Comparison of ENCODE assay signal across 30 cellular contexts in the genomic region with DNA sequence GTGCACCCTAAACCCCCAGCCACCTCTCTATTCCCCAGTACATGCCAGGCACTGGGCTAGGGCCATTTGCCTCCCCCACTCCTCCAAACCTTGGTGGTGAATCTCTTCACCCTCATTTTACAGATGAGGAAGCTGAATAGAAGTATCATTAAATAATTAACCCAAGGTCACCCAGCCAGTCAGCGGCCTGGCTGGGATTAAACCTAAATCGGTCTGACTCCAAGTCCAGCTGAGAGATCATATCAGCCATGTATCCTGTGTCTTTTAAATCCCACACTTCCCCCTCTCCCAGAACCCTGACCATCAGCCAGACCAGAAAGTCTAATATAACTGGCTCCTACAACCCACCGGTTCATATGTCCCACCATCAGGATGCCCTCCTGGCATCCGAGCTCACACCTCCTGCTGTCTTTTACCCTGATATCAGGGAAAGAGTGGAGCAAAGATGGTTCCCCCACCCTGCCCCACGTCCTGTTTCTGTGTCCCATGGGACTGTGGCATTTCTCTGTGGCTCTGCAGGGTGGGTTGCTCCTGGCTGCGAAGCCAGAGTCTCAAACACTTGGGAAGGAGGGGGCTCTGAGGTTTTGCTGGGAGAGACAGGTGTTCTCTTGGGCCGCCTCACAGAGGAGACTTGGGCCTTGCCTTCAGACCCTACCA.
DNase-seq lines count a peak whose midpoint lies in the region; ATAC-seq and TF ChIP-seq lines count a peak whose summit lies in the region.
"Had no signal": no experiment of that assay in that cellular context is flagged by ENCODE, and none has a peak within 500 bp of the region (broad histone marks: within the 10 kb centered on the region; RNA-seq: fewer than 3 reads in every experiment).

No MANE protein-coding gene starts in this region.

- H3K9ac ChIP-seq in liver (ENCODE audit: low read depth in 1 of 2, low read length in 2 of 2), result no peak overlapping the region
- H3K9ac ChIP-seq: GM23248 had no signal

- CTCF ChIA-PET in CD8-positive, alpha-beta memory T cell (lab: Charles Lee), result no interaction called here
- CTCF ChIA-PET in activated CD8-positive, alpha-beta T cell treated with anti-CD3 and anti-CD28 coated beads for 36 hours (lab: Charles Lee), result interaction anchor here (0.8 kb wide), 1 partner anchor 353 kb away, joined by 3 read pairs; no protein-coding TSS in a partner anchor

- H3K27ac ChIP-seq in CD8-positive, alpha-beta memory T cell (ENCODE audit: low read depth, low read length), result peak overlapping the region; percentile 54
- peak overlapping the region; percentile 3; the same call in 1 of the 2 replicates for H3K27ac ChIP-seq in WERI-Rb-1
- peak overlapping the region; percentile 85 to 92 for H3K27ac ChIP-seq in liver (ENCODE audit: low read depth in 1 of 2, low read length in 2 of 2)
- H3K27ac ChIP-seq: dorsolateral prefrontal cortex, esophagus squamous epithelium, foreskin keratinocyte, ovary, testis had no signal

- H3K4me3 ChIP-seq in CD8-positive, alpha-beta memory T cell (ENCODE audit: low read length), result no peak overlapping the region
- no peak overlapping the region for H3K4me3 ChIP-seq in WERI-Rb-1 (ENCODE audit: low read depth, low read length)
- H3K4me3 ChIP-seq in liver (ENCODE audit: low read depth in 1 of 3, low read length in 3 of 3), result no peak overlapping the region
- H3K4me3 ChIP-seq: dorsolateral prefrontal cortex, esophagus squamous epithelium, GM23248, mucosa of descending colon, ovary, smooth muscle cell, testis had no signal

- POLR2A ChIA-PET in CD8-positive, alpha-beta memory T cell (lab: Charles Lee), result no interaction called here
- POLR2A ChIA-PET in activated CD8-positive, alpha-beta T cell treated with anti-CD3 and anti-CD28 coated beads for 36 hours (lab: Charles Lee), result interaction anchor here (0.8 kb wide), 1 partner anchor 14 kb away, joined by 3 read pairs; no protein-coding TSS in a partner anchor

- no peak for DNase-seq in CD8-positive, alpha-beta memory T cell
- DNase-seq in WERI-Rb-1, result peak; percentile 56
- no peak for DNase-seq in stimulated activated effector memory CD8-positive, alpha-beta T cell treated with anti-CD3 and anti-CD28 coated beads, Interleukin-12 subunit alpha, Interleukin-12 subunit beta, amount 100 ng/mL, for 72 hours (ENCODE audit: low spot score in 2 of 2)
- DNase-seq in NCI-H1105 (lab: John Stamatoyannopoulos, UW), result no peak
- DNase-seq in DMS153 treated with DMSO at 0.1 percent for 48 hours (lab: John Stamatoyannopoulos, UW; ENCODE audit: unreplicated experiment), result no peak
- DNase-seq in activated CD8-positive, alpha-beta T cell treated with anti-CD3 and anti-CD28 coated beads for 36 hours, result no peak
- DNase-seq: activated CD4-positive, alpha-beta T cell treated with anti-CD3 and anti-CD28 coated beads for 36 hours; activated CD8-positive, alpha-beta T cell treated with anti-CD3 and anti-CD28 coated beads, Interleukin-2, amount 10 ng/mL, durations not matched to agents 7 days and 5 days; activated naive CD4-positive, alpha-beta T cell treated with anti-CD3 and anti-CD28 coated beads, Interleukin-2, amount 50 U/mL, for 16 hours; amygdala; COR-L47; dorsolateral prefrontal cortex; esophagus squamous epithelium; foreskin keratinocyte; GF-D8; GM23248; HFFc6; mucosa of descending colon; natural killer cell; NCI-H1417; NCI-H2029; NCI-H526 treated with DMSO at 0.1 percent for 48 hours; ovary; SHP77; stimulated activated naive CD8-positive, alpha-beta T cell treated with anti-CD3 and anti-CD28 coated beads, Interleukin-15, Interleukin-2, amounts not matched to agents 100 U/mL and 50 U/mL, for 24 hours; testis had no signal

- intact Hi-C loops in activated CD8-positive, alpha-beta T cell treated with anti-CD3 and anti-CD28 coated beads for 36 hours (cut with micrococcal nuclease), result no loop called here

- H3K36me3 Mint-ChIP-seq in CD8-positive, alpha-beta memory T cell, result no peaks in the 10 kb centered on the region
- no peaks in the 10 kb centered on the region for H3K36me3 Mint-ChIP-seq in stimulated activated effector memory CD8-positive, alpha-beta T cell treated with anti-CD3 and anti-CD28 coated beads, Interleukin-12 subunit alpha, Interleukin-12 subunit beta, amount 100 ng/mL, for 72 hours
- no peaks in the 10 kb centered on the region for H3K36me3 Mint-ChIP-seq in activated CD8-positive, alpha-beta T cell treated with anti-CD3 and anti-CD28 coated beads for 36 hours (ENCODE audit: low read depth)
- H3K36me3 Mint-ChIP-seq: natural killer cell had no signal

- no peaks in the 10 kb centered on the region for H3K4me1 Mint-ChIP-seq in CD8-positive, alpha-beta memory T cell
- H3K4me1 Mint-ChIP-seq in stimulated activated effector memory CD8-positive, alpha-beta T cell treated with anti-CD3 and anti-CD28 coated beads, Interleukin-12 subunit alpha, Interleukin-12 subunit beta, amount 100 ng/mL, for 72 hours, result no peaks in the 10 kb centered on the region
- no peaks in the 10 kb centered on the region for H3K4me1 Mint-ChIP-seq in activated CD8-positive, alpha-beta T cell treated with anti-CD3 and anti-CD28 coated beads for 36 hours (ENCODE audit: low read depth)
- H3K4me1 Mint-ChIP-seq: activated CD4-positive, alpha-beta T cell treated with anti-CD3 and anti-CD28 coated beads for 36 hours; activated T-helper 17 cell treated with anti-CD3 and anti-CD28 coated beads, Interleukin-2, amount 50 U/mL, for 72 hours; natural killer cell had no signal

- H3K4me3 Mint-ChIP-seq in CD8-positive, alpha-beta memory T cell, result no peak overlapping the region
- H3K4me3 Mint-ChIP-seq in stimulated activated effector memory CD8-positive, alpha-beta T cell treated with anti-CD3 and anti-CD28 coated beads, Interleukin-12 subunit alpha, Interleukin-12 subunit beta, amount 100 ng/mL, for 72 hours, result no peak overlapping the region
- H3K4me3 Mint-ChIP-seq in activated CD8-positive, alpha-beta T cell treated with anti-CD3 and anti-CD28 coated beads for 36 hours, result no peak overlapping the region
- H3K4me3 Mint-ChIP-seq: activated CD4-positive, alpha-beta T cell treated with anti-CD3 and anti-CD28 coated beads for 36 hours; activated CD8-positive, alpha-beta T cell treated with anti-CD3 and anti-CD28 coated beads, Interleukin-2, amount 10 ng/mL, durations not matched to agents 7 days and 5 days; activated T-helper 17 cell treated with anti-CD3 and anti-CD28 coated beads, Interleukin-2, amount 50 U/mL, for 72 hours; HFFc6; natural killer cell; T-helper 2 cell treated with Interferon-gamma antibody and Interleukin-4, amounts not matched to agents 5 μg/mL and 100 μg/mL, for 36 hours had no signal

- H3K27ac Mint-ChIP-seq in CD8-positive, alpha-beta memory T cell, result no peak overlapping the region
- peak overlapping the region; percentile 45 for H3K27ac Mint-ChIP-seq in stimulated activated effector memory CD8-positive, alpha-beta T cell treated with anti-CD3 and anti-CD28 coated beads, Interleukin-12 subunit alpha, Interleukin-12 subunit beta, amount 100 ng/mL, for 72 hours
- no peak overlapping the region for H3K27ac Mint-ChIP-seq in activated CD8-positive, alpha-beta T cell treated with anti-CD3 and anti-CD28 coated beads for 36 hours
- H3K27ac Mint-ChIP-seq: activated CD4-positive, alpha-beta T cell treated with anti-CD3 and anti-CD28 coated beads for 36 hours; activated CD8-positive, alpha-beta T cell treated with anti-CD3 and anti-CD28 coated beads, Interleukin-2, amount 10 ng/mL, durations not matched to agents 7 days and 5 days; activated T-helper 17 cell treated with anti-CD3 and anti-CD28 coated beads, Interleukin-2, amount 50 U/mL, for 72 hours; HFFc6; natural killer cell; T-helper 2 cell treated with Interferon-gamma antibody and Interleukin-4, amounts not matched to agents 5 μg/mL and 100 μg/mL, for 36 hours had no signal

- H3K36me3 ChIP-seq in CD8-positive, alpha-beta memory T cell (ENCODE audit: insufficient read depth, low read length), result no peaks in the 10 kb centered on the region
- H3K36me3 ChIP-seq in WERI-Rb-1 (no peaks in the 10 kb centered on the region), liver (ENCODE audit: control insufficient read depth in 4 of 4, insufficient read depth in 3 of 4, low read depth in 1 of 4, low read length in 3 of 4) (no peaks in the 10 kb centered on the region)
- H3K36me3 ChIP-seq: esophagus squamous epithelium, ovary had no signal

- peaks cover 10 to 16% of the 10 kb centered on the region in 2 donors for H3K27me3 Mint-ChIP-seq in CD8-positive, alpha-beta memory T cell
- H3K27me3 Mint-ChIP-seq in activated CD8-positive, alpha-beta T cell treated with anti-CD3 and anti-CD28 coated beads for 36 hours, result no peaks in the 10 kb centered on the region
- H3K27me3 Mint-ChIP-seq: activated CD4-positive, alpha-beta T cell treated with anti-CD3 and anti-CD28 coated beads for 36 hours had no signal

- no peaks in the 10 kb centered on the region for H3K9me3 Mint-ChIP-seq in CD8-positive, alpha-beta memory T cell
- H3K9me3 Mint-ChIP-seq in stimulated activated effector memory CD8-positive, alpha-beta T cell treated with anti-CD3 and anti-CD28 coated beads, Interleukin-12 subunit alpha, Interleukin-12 subunit beta, amount 100 ng/mL, for 72 hours, result no peaks in the 10 kb centered on the region
- no peaks in the 10 kb centered on the region for H3K9me3 Mint-ChIP-seq in activated CD8-positive, alpha-beta T cell treated with anti-CD3 and anti-CD28 coated beads for 36 hours
- H3K9me3 Mint-ChIP-seq: activated T-helper 17 cell treated with anti-CD3 and anti-CD28 coated beads, Interleukin-2, amount 50 U/mL, for 72 hours; HFFc6; natural killer cell; T-helper 2 cell treated with Interferon-gamma antibody and Interleukin-4, amounts not matched to agents 5 μg/mL and 100 μg/mL, for 36 hours had no signal

- TF ChIP-seq RAD21 in liver (IDR thresholded peaks at IDR 0.05), result no peak

- no peak for ATAC-seq in stimulated activated effector memory CD8-positive, alpha-beta T cell treated with anti-CD3 and anti-CD28 coated beads, Interleukin-12 subunit alpha, Interleukin-12 subunit beta, amount 100 ng/mL, for 72 hours
- ATAC-seq in activated CD8-positive, alpha-beta T cell treated with anti-CD3 and anti-CD28 coated beads for 36 hours, result no peak
- ATAC-seq: activated CD4-positive, alpha-beta T cell treated with anti-CD3 and anti-CD28 coated beads for 36 hours; activated CD8-positive, alpha-beta T cell treated with anti-CD3 and anti-CD28 coated beads, Interleukin-2, amount 10 ng/mL, durations not matched to agents 7 days and 5 days; activated T-helper 17 cell treated with anti-CD3 and anti-CD28 coated beads, Interleukin-2, amount 50 U/mL, for 72 hours; foreskin keratinocyte; mucosa of descending colon; natural killer cell; stimulated activated naive CD8-positive, alpha-beta T cell treated with anti-CD3 and anti-CD28 coated beads, Interleukin-15, Interleukin-2, amounts not matched to agents 100 U/mL and 50 U/mL, for 24 hours had no signal

- WGBS in liver, result 71% methylated on average over 7 of the region's 7 CpGs

- TF ChIP-seq CTCF in WERI-Rb-1 (IDR thresholded peaks at IDR 0.05; ENCODE audit: low read depth, low read length) (no peak), liver (IDR thresholded peaks at IDR 0.05; ENCODE audit: low read depth, low read length, missing input control) (no peak)
- TF ChIP-seq CTCF in activated CD8-positive, alpha-beta T cell treated with anti-CD3 and anti-CD28 coated beads for 36 hours (IDR thresholded peaks at IDR 0.05), result no peak

- no peaks in the 10 kb centered on the region for H3K4me1 ChIP-seq in CD8-positive, alpha-beta memory T cell (ENCODE audit: insufficient read depth, low read length)
- peaks cover 33 to 88% (median 81%) of the 10 kb centered on the region in 4 donors for H3K4me1 ChIP-seq in liver (ENCODE audit: control insufficient read depth in 4 of 4, insufficient read depth in 4 of 4, low read length in 3 of 4)
- H3K4me1 ChIP-seq: foreskin keratinocyte had no signal

- no peaks in the 10 kb centered on the region for H3K9me3 ChIP-seq in CD8-positive, alpha-beta memory T cell (ENCODE audit: low read length)
- H3K9me3 ChIP-seq in WERI-Rb-1 (ENCODE audit: severe bottlenecking), result no peaks in the 10 kb centered on the region
- no peaks in the 10 kb centered on the region for H3K9me3 ChIP-seq in liver (ENCODE audit: control insufficient read depth in 4 of 4, low read length in 3 of 4)
- H3K9me3 ChIP-seq: esophagus squamous epithelium, mucosa of descending colon, ovary, testis had no signal

- no peaks in the 10 kb centered on the region for H3K27me3 ChIP-seq in CD8-positive, alpha-beta memory T cell (ENCODE audit: insufficient read depth, low read length, poor library complexity, severe bottlenecking)
- H3K27me3 ChIP-seq in WERI-Rb-1 (ENCODE audit: insufficient read depth, low read depth, severe bottlenecking) (no peaks in the 10 kb centered on the region), liver (ENCODE audit: control insufficient read depth in 4 of 4, insufficient read depth in 4 of 4, low read length in 3 of 4) (no peaks in the 10 kb centered on the region)
- H3K27me3 ChIP-seq: esophagus squamous epithelium, ovary, testis had no signal

Comparison
In these comparisons a context has a peak if more than half of its experiments do, and no peak if none do; other contexts are left out.
1. H3K27ac ChIP-seq: peak in every context shown above with its lines; median percentile 88 in liver; 54 in CD8-positive, alpha-beta memory T cell; 3 in WERI-Rb-1.